In genomic region chr1:191528275-191528674, GRCh38 we compare ENCODE assay signal across 25 cellular contexts.
A peak's percentile ranks its signal among the peaks of the same experiment; 100 is the strongest.
DNase-seq lines count a peak whose midpoint lies in the region; ATAC-seq, FAIRE-seq and TF ChIP-seq lines count a peak whose summit lies in the region.
"Had no signal": no experiment of that assay in that cellular context is flagged by ENCODE, and none has a peak within 500 bp of the region (broad histone marks: within the 10 kb centered on the region; RNA-seq: fewer than 3 reads in every experiment).

No MANE protein-coding gene starts in this region.

- 12% methylated on average over 6 of the region's 6 CpGs for whole genome bisulfite sequencing in K562 (ENCODE audit: insufficient coverage, low coverage, missing lambda C conversion rate)

- H3K4me3 Mint-ChIP-seq in MCF 10A (ENCODE audit: unreplicated experiment): no peak overlapping the region
- H3K4me3 Mint-ChIP-seq: CD4-positive, alpha-beta memory T cell had no signal

- no peaks in the 10 kb centered on the region for H3K79me2 ChIP-seq in K562 (ENCODE audit: control insufficient read depth, insufficient read depth, low read length)

- TF ChIP-seq CTCF in MCF 10A (IDR thresholded peaks at IDR 0.05; ENCODE audit: unreplicated experiment) (no peak), K562 (IDR thresholded peaks at IDR 0.05 in 2 of 3, conservative IDR thresholded peaks at IDR 0.05 in 1 of 3; ENCODE audit: insufficient read depth in 2 of 3, low read depth in 1 of 3, low read length in 3 of 3) (no peak), foreskin keratinocyte (conservative IDR thresholded peaks at IDR 0.05) (no peak)

- H3K27ac ChIP-seq in K562 (ENCODE audit: extremely low read depth, low read depth, low read length): no peak overlapping the region
- H3K27ac ChIP-seq in foreskin keratinocyte: no peak overlapping the region
- H3K27ac ChIP-seq: BLaER1 treated with 17β-estradiol and CSF1 and Interleukin-3, amounts not matched to agents 10 nM and 100 nM; SK-N-MC had no signal

- no peak overlapping the region for H3K27ac Mint-ChIP-seq in MCF 10A (ENCODE audit: low read depth, unreplicated experiment)
- H3K27ac Mint-ChIP-seq: CD4-positive, alpha-beta memory T cell had no signal

- no peak overlapping the region for H3K9ac ChIP-seq in K562 (ENCODE audit: insufficient read depth in 1 of 2, low read depth in 2 of 2, low read length in 2 of 2)
- H3K9ac ChIP-seq: BLaER1 treated with 17β-estradiol and CSF1 and Interleukin-3, amounts not matched to agents 10 nM and 100 nM had no signal

- no peak for TF ChIP-seq RAD21 in K562 (CRISPR knock-in tag; conservative IDR thresholded peaks at IDR 0.05 in 1 of 2, IDR thresholded peaks at IDR 0.05 in 1 of 2)

- no peak for TF ChIP-seq EP300 in K562 (IDR thresholded peaks at IDR 0.05; ENCODE audit: low read length)

- no peaks in the 10 kb centered on the region for H4K20me1 ChIP-seq in K562 (replicated peaks; ENCODE audit: control insufficient read depth, insufficient read depth, low read length)
- H4K20me1 ChIP-seq: BLaER1 treated with 17β-estradiol and CSF1 and Interleukin-3, amounts not matched to agents 10 nM and 100 nM had no signal

- CTCF ChIA-PET in MCF 10A (lab: Yijun Ruan, JAX): no interaction called here
- CTCF ChIA-PET in K562 (lab: Yijun Ruan, JAX; ENCODE audit: low intra/inter-chr PET ratio): no interaction called here

- DNase-seq in T47D (ENCODE audit: low read depth in 1 of 2, low spot score in 1 of 2): peak; percentile 41 to 94
- DNase-seq in MCF 10A (ENCODE audit: unreplicated experiment): no peak
- no peak for DNase-seq in K562 (ENCODE audit: extremely low read depth in 1 of 4, low spot score in 3 of 4)
- peak; percentile 16 to 74 for DNase-seq in foreskin keratinocyte
- no peak for DNase-seq in NCI-H2029 treated with DMSO at 0.1 percent for 48 hours (lab: John Stamatoyannopoulos, UW)
- DNase-seq in T-helper 1 cell: no peak
- DNase-seq: 8988T; Caco-2; CD4-positive, alpha-beta memory T cell; DND-41; NCI-H1092 treated with DMSO at 0.1 percent for 48 hours; NCI-H1436 treated with DMSO at 0.1 percent for 48 hours; NCI-H1930; NCI-H226; NCI-H524; NCI-H774; NK-92 treated with Interleukin-12 subunit alpha and Interleukin-12 subunit beta, amount 100 ng/mL, for 24 hours; SW 1271 had no signal

- no peak overlapping the region for H3K4me3 ChIP-seq in K562
- H3K4me3 ChIP-seq: BLaER1 treated with 17β-estradiol and CSF1 and Interleukin-3, amounts not matched to agents 10 nM and 100 nM; HAP-1; SK-N-MC had no signal

- no peaks in the 10 kb centered on the region for H3K27me3 Mint-ChIP-seq in MCF 10A (ENCODE audit: insufficient read depth, unreplicated experiment)
- H3K27me3 Mint-ChIP-seq: CD4-positive, alpha-beta memory T cell had no signal

- no peaks in the 10 kb centered on the region for H3K9me3 Mint-ChIP-seq in MCF 10A (ENCODE audit: unreplicated experiment)

- BruUV-seq in MCF 10A (replicated peaks; lab: Mats Ljungman, UMichigan) (no TSS peak), K562 (replicated peaks; lab: Mats Ljungman, UMichigan) (no TSS peak)

- intact Hi-C loops in MCF 10A (cut with micrococcal nuclease): no loop called here
- intact Hi-C loops in K562 (cut with micrococcal nuclease): no loop called here

- no peaks in the 10 kb centered on the region for H3K4me1 ChIP-seq in K562 (replicated peaks in 1 of 2; ENCODE audit: control insufficient read depth in 2 of 2, insufficient read depth in 2 of 2, low read length in 2 of 2)
- no peaks in the 10 kb centered on the region for H3K4me1 ChIP-seq in foreskin keratinocyte
- H3K4me1 ChIP-seq: Caco-2, HAP-1 had no signal

- no peak overlapping the region for H3K4me2 ChIP-seq in K562 (ENCODE audit: insufficient read depth, low read length)
- H3K4me2 ChIP-seq: BLaER1 treated with 17β-estradiol and CSF1 and Interleukin-3, amounts not matched to agents 10 nM and 100 nM had no signal

- no peak for TF ChIP-seq POLR2A in K562 (conservative IDR thresholded peaks at IDR 0.05)

- H3K36me3 Mint-ChIP-seq in MCF 10A (ENCODE audit: insufficient read depth, unreplicated experiment): no peaks in the 10 kb centered on the region
- H3K36me3 Mint-ChIP-seq: CD4-positive, alpha-beta memory T cell had no signal

- no peaks in the 10 kb centered on the region for H3K9me1 ChIP-seq in K562 (ENCODE audit: control insufficient read depth, insufficient read depth, low read length)

- no peaks in the 10 kb centered on the region for H3K27me3 ChIP-seq in K562 (ENCODE audit: control insufficient read depth in 2 of 2, insufficient read depth in 2 of 2, low read length in 2 of 2)
- no peaks in the 10 kb centered on the region for H3K27me3 ChIP-seq in foreskin keratinocyte
- H3K27me3 ChIP-seq: BLaER1 treated with 17β-estradiol and CSF1 and Interleukin-3, amounts not matched to agents 10 nM and 100 nM had no signal

- peak overlapping the region; percentile 63 for H2AFZ ChIP-seq in K562 (ENCODE audit: low read depth, low read length)

- H3K4me1 Mint-ChIP-seq in MCF 10A (ENCODE audit: insufficient read depth, unreplicated experiment): no peaks in the 10 kb centered on the region
- H3K4me1 Mint-ChIP-seq: CD4-positive, alpha-beta memory T cell had no signal

- ATAC-seq in K562 (no peak), foreskin keratinocyte (no peak), HG03108 (IDR thresholded peaks at IDR 0.05; ENCODE audit: unreplicated experiment) (no peak), HG03159 (IDR thresholded peaks at IDR 0.05; ENCODE audit: unreplicated experiment) (no peak)
- ATAC-seq: Right ventricle myocardium inferior had no signal

- in situ Hi-C loops in T47D (cut with HindIII; ENCODE audit: low pct_unique_long_range_greater_than_20kb, low sequenced_read_pairs) (no loop called here), K562 (cut with MboI) (no loop called here)

- H3K9me3 ChIP-seq in K562 (replicated peaks; ENCODE audit: control insufficient read depth, insufficient read depth, low read depth, low read length): no peaks in the 10 kb centered on the region
- H3K9me3 ChIP-seq: BLaER1 treated with 17β-estradiol and CSF1 and Interleukin-3, amounts not matched to agents 10 nM and 100 nM; Caco-2; HAP-1 had no signal

- FAIRE-seq in K562 (lab: Jason Lieb, UNC): no peak
- FAIRE-seq: GM12892 had no signal

- no peaks in the 10 kb centered on the region for H3K36me3 ChIP-seq in K562 (ENCODE audit: control insufficient read depth, insufficient read depth, low read length)
- H3K36me3 ChIP-seq: BLaER1 treated with 17β-estradiol and CSF1 and Interleukin-3, amounts not matched to agents 10 nM and 100 nM; HAP-1 had no signal

- POLR2A ChIA-PET in MCF 10A (lab: Yijun Ruan, JAX) (no interaction called here), K562 (lab: Yijun Ruan, JAX) (no interaction called here)

TF ChIP-seq in K562, 482 proteins besides CTCF, POLR2A, EP300 and RAD21 (continues in another document):
- TF ChIP-seq, protein P1, sequence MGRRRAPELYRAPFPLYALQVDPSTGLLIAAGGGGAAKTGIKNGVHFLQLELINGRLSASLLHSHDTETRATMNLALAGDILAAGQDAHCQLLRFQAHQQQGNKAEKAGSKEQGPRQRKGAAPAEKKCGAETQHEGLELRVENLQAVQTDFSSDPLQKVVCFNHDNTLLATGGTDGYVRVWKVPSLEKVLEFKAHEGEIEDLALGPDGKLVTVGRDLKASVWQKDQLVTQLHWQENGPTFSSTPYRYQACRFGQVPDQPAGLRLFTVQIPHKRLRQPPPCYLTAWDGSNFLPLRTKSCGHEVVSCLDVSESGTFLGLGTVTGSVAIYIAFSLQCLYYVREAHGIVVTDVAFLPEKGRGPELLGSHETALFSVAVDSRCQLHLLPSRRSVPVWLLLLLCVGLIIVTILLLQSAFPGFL (CRISPR knock-in tag; IDR thresholded peaks at IDR 0.05): no peak
- TF ChIP-seq ZNF584 (CRISPR knock-in tag; IDR thresholded peaks at IDR 0.05; ENCODE audit: low read depth): no peak
- TF ChIP-seq ZBTB49 (CRISPR knock-in tag; IDR thresholded peaks at IDR 0.05; ENCODE audit: borderline replicate concordance): no peak
- no peak for TF ChIP-seq ELK1 (CRISPR knock-in tag; IDR thresholded peaks at IDR 0.05)

Comparison
In these comparisons a context has a peak if more than half of its experiments do, and no peak if none do; other contexts are left out.
1. DNase-seq: peak in T47D (2 of 2) and foreskin keratinocyte (2 of 2); none in MCF 10A (single experiment), K562 (0 of 4), NCI-H2029 treated with DMSO at 0.1 percent for 48 hours (single experiment) and T-helper 1 cell (0 of 5).